8 cellular contexts compared by ENCODE assay signal in genomic region chr9:34375901-34376595, GRCh38. TPM values are rescaled to one million over a fixed set of nuclear protein-coding genes. Genes with fewer than 3 reads are reported as not detected.
A peak's percentile ranks its signal among the peaks of the same experiment; 100 is the strongest.
DNase-seq lines count a peak whose midpoint lies in the region; ATAC-seq and TF ChIP-seq lines count a peak whose summit lies in the region.

No MANE protein-coding gene starts in this region.

- H3F3A ChIP-seq in OCI-LY1 (ENCODE audit: insufficient read depth, low read length), result no peaks in the 10 kb centered on the region; the same call in 1 of the 2 replicates

- peak overlapping the region in 2 of 3 donors; percentile 84 for H3K27ac Mint-ChIP-seq in CD4-positive, CD25-positive, alpha-beta regulatory T cell

- no peaks in the 10 kb centered on the region for H4K20me1 ChIP-seq in OCI-LY1 (ENCODE audit: insufficient read depth, low read length)

- H3K79me2 ChIP-seq in OCI-LY1 (ENCODE audit: insufficient read depth, low read length), result no peaks in the 10 kb centered on the region

- H3K9me2 ChIP-seq in OCI-LY1 (ENCODE audit: low read depth, low read length), result no peaks in the 10 kb centered on the region

- peak; percentile 56 for TF ChIP-seq CTCF in OCI-LY1 (IDR thresholded peaks at IDR 0.05; ENCODE audit: low read length)
- no peak for TF ChIP-seq CTCF in omental fat pad (IDR thresholded peaks at IDR 0.05)

- peak overlapping the region; percentile 68 for H3K4me3 ChIP-seq in CD4-positive, CD25-positive, alpha-beta regulatory T cell (ENCODE audit: low read depth, low read length)
- peak overlapping the region; percentile 75 for H3K4me3 ChIP-seq in OCI-LY1 (ENCODE audit: low read depth, low read length, poor library complexity, severe bottlenecking)

- H3K4me3 Mint-ChIP-seq in CD4-positive, CD25-positive, alpha-beta regulatory T cell, result peak overlapping the region; percentile 88 to 95 (median 92)

- H3K4me2 ChIP-seq in OCI-LY1 (ENCODE audit: low read length), result peak overlapping the region; percentile 78

- no peaks in the 10 kb centered on the region for H3K27me3 ChIP-seq in CD4-positive, CD25-positive, alpha-beta regulatory T cell (ENCODE audit: control insufficient read depth, insufficient read depth, low read length)
- no peaks in the 10 kb centered on the region for H3K27me3 ChIP-seq in OCI-LY1 (ENCODE audit: insufficient read depth, low read length)

- H3K9me3 ChIP-seq in CD4-positive, CD25-positive, alpha-beta regulatory T cell (ENCODE audit: control insufficient read depth in 2 of 2, low read length in 2 of 2), result no peaks in the 10 kb centered on the region
- H3K9me3 ChIP-seq in OCI-LY1 (ENCODE audit: low read length), result no peaks in the 10 kb centered on the region

- H3K4me1 ChIP-seq in CD4-positive, CD25-positive, alpha-beta regulatory T cell (ENCODE audit: control insufficient read depth, insufficient read depth, low read length, poor library complexity, severe bottlenecking), result peaks cover 38% of the 10 kb centered on the region
- peaks cover 33% of the 10 kb centered on the region for H3K4me1 ChIP-seq in OCI-LY1 (ENCODE audit: insufficient read depth, low read length, severe bottlenecking)

- intact Hi-C loops in Right ventricle myocardium superior (cut with DNase I), result loop anchor here (10.0 kb wide), 1 partner anchor 251 kb away; the partner anchor contains the start of gene DCAF12

- H3K9ac ChIP-seq in OCI-LY1 (ENCODE audit: low read length), result peak overlapping the region; percentile 70

- H3K36me3 ChIP-seq in CD4-positive, CD25-positive, alpha-beta regulatory T cell (ENCODE audit: control insufficient read depth, insufficient read depth, low read length), result no peaks in the 10 kb centered on the region
- peaks cover 14% of the 10 kb centered on the region for H3K36me3 ChIP-seq in OCI-LY1 (ENCODE audit: insufficient read depth, low read length)

- peak; percentile 8 to 11 for ATAC-seq in CD4-positive, CD25-positive, alpha-beta regulatory T cell (ENCODE audit: low read depth in 2 of 2)
- ATAC-seq in GM21737 (IDR thresholded peaks at IDR 0.05; ENCODE audit: unreplicated experiment) (peak; percentile 26), Right ventricle myocardium superior (ENCODE audit: poor library complexity) (peak; percentile 19), omental fat pad (ENCODE audit: low FRiP score) (peak; percentile 13), HG03097 (IDR thresholded peaks at IDR 0.05; ENCODE audit: low FRiP score, unreplicated experiment) (no peak), HG03159 (IDR thresholded peaks at IDR 0.05; ENCODE audit: unreplicated experiment) (no peak)

- 0 out of 2 replicates have a peak overlapping the region, but pooled peaks have one; percentile 11 for H2AFZ ChIP-seq in OCI-LY1 (ENCODE audit: low read length)

- peak; percentile 34 to 72 (median 52) for DNase-seq in CD4-positive, CD25-positive, alpha-beta regulatory T cell
- peak; percentile 51 for DNase-seq in activated naive CD4-positive, alpha-beta T cell treated with Interleukin-2 at 50 U/mL for 16 hours
- DNase-seq in Right ventricle myocardium superior, result peak; percentile 73
- DNase-seq in omental fat pad (ENCODE audit: low spot score), result peak; percentile 28

- H3K27ac ChIP-seq in CD4-positive, CD25-positive, alpha-beta regulatory T cell (ENCODE audit: insufficient read depth, low read length, poor library complexity, severe bottlenecking), result peak overlapping the region; percentile 57
- H3K27ac ChIP-seq in OCI-LY1 (ENCODE audit: low read depth, low read length, poor library complexity, severe bottlenecking), result peak overlapping the region; percentile 55

- H3K27me3 Mint-ChIP-seq in CD4-positive, CD25-positive, alpha-beta regulatory T cell, result no peaks in the 10 kb centered on the region

- peaks cover 5% of the 10 kb centered on the region for H3K36me3 Mint-ChIP-seq in CD4-positive, CD25-positive, alpha-beta regulatory T cell

- peaks cover 8 to 55% (median 26%) of the 10 kb centered on the region in 4 donors for H3K4me1 Mint-ChIP-seq in CD4-positive, CD25-positive, alpha-beta regulatory T cell

- H3K9me3 Mint-ChIP-seq in CD4-positive, CD25-positive, alpha-beta regulatory T cell, result peaks cover 0 to 2% (median 0%) of the 10 kb centered on the region in 7 donors

RNA-seq across cellular contexts. Expression of gene MYORG, which starts 0.7 kb away (rescaled TPM):
- 0.64 TPM for total RNA-seq in CD4-positive, CD25-positive, alpha-beta regulatory T cell
- under 1 TPM; 0.05 to 0.35 (median 0.29) TPM for polyA plus RNA-seq in CD4-positive, CD25-positive, alpha-beta regulatory T cell
- total RNA-seq in Right ventricle myocardium superior, result 8.1 TPM
- total RNA-seq in omental fat pad, result 10 to 100 TPM in 2 of 4 donors, 1 to 10 TPM in 2; 7.6 to 18.8 (median 10.7) TPM

RNA-seq across cellular contexts. Expression of gene NUDT2, which starts 46.7 kb away (rescaled TPM):
- total RNA-seq in CD4-positive, CD25-positive, alpha-beta regulatory T cell, result 7.1 TPM
- polyA plus RNA-seq in CD4-positive, CD25-positive, alpha-beta regulatory T cell, result 10 to 100 TPM; 29.1 to 67.0 (median 50.5) TPM
- total RNA-seq in Right ventricle myocardium superior (17.7 TPM), omental fat pad (10 to 100 TPM in 3 of 4 donors, 1 to 10 TPM in 1; 6.6 to 30.4 (median 19.1) TPM)

RNA-seq across cellular contexts. Expression of gene KIF24, which starts 47.0 kb away (rescaled TPM):
- 0.25 TPM for total RNA-seq in CD4-positive, CD25-positive, alpha-beta regulatory T cell
- polyA plus RNA-seq in CD4-positive, CD25-positive, alpha-beta regulatory T cell, result under 1 TPM in 1 of 4 donors, not detected in 3; 0.21 TPM
- total RNA-seq in Right ventricle myocardium superior (0.56 TPM), omental fat pad (1 to 10 TPM in 1 of 4 donors, under 1 TPM in 3; 0.44 to 1.1 (median 0.64) TPM)

Comparison
In these comparisons a context has a peak if more than half of its experiments do, and no peak if none do; other contexts are left out.
1. ATAC-seq: peak in CD4-positive, CD25-positive, alpha-beta regulatory T cell (2 of 2), GM21737 (single experiment), Right ventricle myocardium superior (single experiment) and omental fat pad (single experiment); none in HG03097 (single experiment) and HG03159 (single experiment).
2. Peak in every context shown above with its lines, with median percentiles within 50 percentile points of each other: DNase-seq.